Comparison of ENCODE assay signal across 18 cellular contexts in genomic region chr2:196103626-196104025, GRCh38. TPM values are rescaled to one million over a fixed set of nuclear protein-coding genes. Genes with fewer than 3 reads are reported as not detected.
DNase-seq lines count a peak whose midpoint lies in the region; ATAC-seq, FAIRE-seq and TF ChIP-seq lines count a peak whose summit lies in the region.
"Had no signal": no experiment of that assay in that cellular context is flagged by ENCODE, and none has a peak within 500 bp of the region (broad histone marks: within the 10 kb centered on the region; RNA-seq: fewer than 3 reads in every experiment).

No MANE protein-coding gene starts in this region.

- TF ChIP-seq POLR2A in GM12892 (IDR thresholded peaks at IDR 0.05; ENCODE audit: low read depth, low read length): no peak
- TF ChIP-seq POLR2A in K562 (conservative IDR thresholded peaks at IDR 0.05): no peak

- H3K27me3 Mint-ChIP-seq in stimulated activated memory B cell treated with anti-CD40 and anti-IgM and Interleukin-4, amounts not matched to agents 10 μg/mL and 1 μg/mL and 100 μg/mL, for 72 hours: no peaks in the 10 kb centered on the region
- H3K27me3 Mint-ChIP-seq: CD4-positive, alpha-beta memory T cell; IgD-negative memory B cell had no signal

- H3K4me1 Mint-ChIP-seq in stimulated activated memory B cell treated with anti-CD40 and anti-IgM and Interleukin-4, amounts not matched to agents 10 μg/mL and 1 μg/mL and 100 μg/mL, for 72 hours: peaks cover 86% of the 10 kb centered on the region

- peak overlapping the region; percentile 92 for H3K27ac Mint-ChIP-seq in stimulated activated memory B cell treated with anti-CD40 and anti-IgM and Interleukin-4, amounts not matched to agents 10 μg/mL and 1 μg/mL and 100 μg/mL, for 72 hours
- H3K27ac Mint-ChIP-seq: CD14-positive monocyte; CD4-positive, alpha-beta memory T cell; IgD-negative memory B cell had no signal

- no peaks in the 10 kb centered on the region for H3K79me2 ChIP-seq in K562 (ENCODE audit: control insufficient read depth, insufficient read depth, low read length)

- no peaks in the 10 kb centered on the region for H4K20me1 ChIP-seq in BLaER1
- no peaks in the 10 kb centered on the region for H4K20me1 ChIP-seq in K562 (replicated peaks; ENCODE audit: control insufficient read depth, insufficient read depth, low read length)

- no TSS peak for BruUV-seq in K562 (replicated peaks; lab: Mats Ljungman, UMichigan)

- POLR2A ChIA-PET in K562 (lab: Yijun Ruan, JAX): no interaction called here

- H3K27me3 ChIP-seq in BLaER1 (no peaks in the 10 kb centered on the region), K562 (ENCODE audit: control insufficient read depth in 2 of 2, insufficient read depth in 2 of 2, low read length in 2 of 2) (no peaks in the 10 kb centered on the region)
- H3K27me3 ChIP-seq: BE2C had no signal

- H3K36me3 Mint-ChIP-seq in stimulated activated memory B cell treated with anti-CD40 and anti-IgM and Interleukin-4, amounts not matched to agents 10 μg/mL and 1 μg/mL and 100 μg/mL, for 72 hours: no peaks in the 10 kb centered on the region
- H3K36me3 Mint-ChIP-seq: CD14-positive monocyte; CD4-positive, alpha-beta memory T cell had no signal

- H2AFZ ChIP-seq in K562 (ENCODE audit: low read depth, low read length): no peak overlapping the region

- H3K4me3 ChIP-seq in BLaER1 (no peak overlapping the region), K562 (no peak overlapping the region)

- FAIRE-seq in GM12892 (lab: Jason Lieb, UNC): peak; percentile 14
- no peak for FAIRE-seq in K562 (lab: Jason Lieb, UNC)
- FAIRE-seq in urothelium cell line (lab: Jason Lieb, UNC): no peak
- FAIRE-seq: HTR-8/SVneo had no signal

- peaks cover 4% of the 10 kb centered on the region for H3K9me3 Mint-ChIP-seq in stimulated activated memory B cell treated with anti-CD40 and anti-IgM and Interleukin-4, amounts not matched to agents 10 μg/mL and 1 μg/mL and 100 μg/mL, for 72 hours
- H3K9me3 Mint-ChIP-seq: H9, IgD-negative memory B cell had no signal

- TF ChIP-seq CTCF in K562 (IDR thresholded peaks at IDR 0.05 in 2 of 3, conservative IDR thresholded peaks at IDR 0.05 in 1 of 3; ENCODE audit: insufficient read depth in 2 of 3, low read depth in 1 of 3, low read length in 3 of 3): no peak

- no peak overlapping the region for H3K4me3 Mint-ChIP-seq in stimulated activated memory B cell treated with anti-CD40 and anti-IgM and Interleukin-4, amounts not matched to agents 10 μg/mL and 1 μg/mL and 100 μg/mL, for 72 hours
- H3K4me3 Mint-ChIP-seq: CD14-positive monocyte; CD4-positive, alpha-beta memory T cell; H9 had no signal

- H3K9me3 ChIP-seq in BLaER1: 0 out of 2 replicates have a peak, but pooled peaks cover 4% of the 10 kb centered on the region
- peaks cover 2% of the 10 kb centered on the region; the same call in 1 of the 2 replicates for H3K9me3 ChIP-seq in K562 (replicated peaks; ENCODE audit: control insufficient read depth, insufficient read depth, low read depth, low read length)
- H3K9me3 ChIP-seq: BE2C had no signal

- in situ Hi-C loops in K562 (cut with MboI): no loop called here

- DNase-seq in GM12892 (ENCODE audit: insufficient read length): no peak
- DNase-seq in K562 (ENCODE audit: extremely low read depth in 1 of 4, low spot score in 3 of 4): no peak
- DNase-seq in cortex of kidney (lab: John Stamatoyannopoulos, UW): no peak
- no peak for DNase-seq in urothelium cell line (ENCODE audit: low spot score)
- DNase-seq in EL: no peak
- DNase-seq: BE2C; CD4-positive, alpha-beta memory T cell; DMS153; DMS79; GF-D8; GOT3; H9; KG1 had no signal

- H3K27ac ChIP-seq in BLaER1: 0 out of 2 replicates have a peak overlapping the region, but pooled peaks have one; percentile 7
- H3K27ac ChIP-seq in K562 (ENCODE audit: extremely low read depth, low read depth, low read length): no peak overlapping the region

- H3K9ac ChIP-seq in BLaER1 (no peak overlapping the region), K562 (ENCODE audit: insufficient read depth in 1 of 2, low read depth in 2 of 2, low read length in 2 of 2) (no peak overlapping the region)

- H3K36me3 ChIP-seq in BLaER1: no peaks in the 10 kb centered on the region
- H3K36me3 ChIP-seq in K562 (ENCODE audit: control insufficient read depth, insufficient read depth, low read length): no peaks in the 10 kb centered on the region
- H3K36me3 ChIP-seq: BE2C had no signal

- no peak for ATAC-seq in K562
- no peak for ATAC-seq in stimulated activated memory B cell treated with anti-CD40 and anti-IgM and Interleukin-4, amounts not matched to agents 10 μg/mL and 1 μg/mL and 100 μg/mL, for 72 hours

- intact Hi-C loops in K562 (cut with micrococcal nuclease): no loop called here

- H3K4me1 ChIP-seq in BLaER1: peaks cover 52% of the 10 kb centered on the region
- H3K4me1 ChIP-seq in K562 (replicated peaks in 1 of 2; ENCODE audit: control insufficient read depth in 2 of 2, insufficient read depth in 2 of 2, low read length in 2 of 2): peaks cover 0 to 16% of the 10 kb centered on the region in 2 experiments; a peak in 3 of 5 replicates
- H3K4me1 ChIP-seq: BE2C had no signal

- no peaks in the 10 kb centered on the region for H3K9me1 ChIP-seq in K562 (ENCODE audit: control insufficient read depth, insufficient read depth, low read length)

- no peak for TF ChIP-seq RAD21 in K562 (CRISPR knock-in tag; conservative IDR thresholded peaks at IDR 0.05 in 1 of 2, IDR thresholded peaks at IDR 0.05 in 1 of 2)

- TF ChIP-seq EP300 in K562 (IDR thresholded peaks at IDR 0.05; ENCODE audit: low read length): no peak

- WGBS in K562 (ENCODE audit: insufficient coverage, low coverage, missing lambda C conversion rate): 100% methylated on average over 2 of the region's 2 CpGs

- CTCF ChIA-PET in K562 (lab: Yijun Ruan, JAX; ENCODE audit: low intra/inter-chr PET ratio): no interaction called here

- H3K4me2 ChIP-seq in BLaER1 (peak overlapping the region; percentile 29), K562 (ENCODE audit: insufficient read depth, low read length) (no peak overlapping the region)

TF ChIP-seq in K562, 482 proteins besides CTCF, POLR2A, EP300 and RAD21:
- TF ChIP-seq BRF1 (IDR thresholded peaks at IDR 0.05; ENCODE audit: borderline replicate concordance, extremely low read depth, insufficient read length): no peak
- TF ChIP-seq RBM25 (IDR thresholded peaks at IDR 0.05; ENCODE audit: low read depth, low read length, severe bottlenecking): peak; percentile 1

RNA-seq across cellular contexts. Expression of gene DNAH7, which starts 35.0 kb away (rescaled TPM):
- polyA plus RNA-seq in GM12892 (2012; ENCODE audit: missing spikeins): 0.06 TPM
- total RNA-seq in K562 (2011; cell fraction: chromatin; rRNA removed; ENCODE audit: low replicate concordance): 0.63 and 1.0 TPM in 2 replicates
- 0.26 and 0.33 TPM in 2 replicates for total RNA-seq in K562 (2011; cell fraction: nucleolus; rRNA removed)
- 0.44 and 0.46 TPM in 2 replicates for total RNA-seq in K562 (2011; cell fraction: nucleoplasm; rRNA removed)
- 0.05 and 0.12 TPM in 2 replicates for total RNA-seq in K562 (2014; rRNA removed)
- 0.18 and 0.32 TPM in 2 replicates for total RNA-seq in K562 (2014; rRNA removed; fragmentation: Illumina TruSeq; extraction: Trizol)
- total RNA-seq in K562 (2015; rRNA removed; fragmentation: Illumina TruSeq; extraction: Trizol): 0.25 and 0.30 TPM in 2 replicates
- 0.31 and 0.36 TPM in 2 replicates for total RNA-seq in K562 (2021)
- polyA plus RNA-seq in K562 (2011; rRNA removed): 0.40 and 0.45 TPM in 2 replicates
- 0.04 and 0.10 TPM in 2 replicates for polyA plus RNA-seq in K562 (2011; cell fraction: cytosol; rRNA removed)
- polyA plus RNA-seq in K562 (2011; cell fraction: nucleus; rRNA removed): 0.36 and 0.38 TPM in 2 replicates
- polyA plus RNA-seq in K562 (2012): 0.11 and 0.20 TPM in 2 replicates
- 0.25 and 0.42 TPM in 2 replicates for polyA plus RNA-seq in K562 (2014; fragmentation: Illumina TruSeq; extraction: Trizol)
- polyA plus RNA-seq in K562 (2014; fragmentation: Nextera tagmentation; extraction: Ambion mirVana): under 1 TPM; 0.03 to 0.14 TPM
- 0.15 and 0.16 TPM in 2 replicates for polyA plus RNA-seq in K562 (2014; rRNA removed)
- 0.51 and 1.1 TPM in 2 replicates for polyA minus RNA-seq in K562 (2011; rRNA and poly(A)+ RNA removed)
- polyA minus RNA-seq in K562 (2011; cell fraction: cytosol; rRNA and poly(A)+ RNA removed): not detected in 2 replicates
- polyA minus RNA-seq in K562 (2011; cell fraction: nucleus; rRNA and poly(A)+ RNA removed): 0.33 and 0.40 TPM in 2 replicates
- total RNA-seq: CD4-positive, alpha-beta memory T cell had no signal
- polyA plus RNA-seq: CD14-positive monocyte; CD4-positive, alpha-beta memory T cell had no signal
